Comparison of ENCODE assay signal across 21 cellular contexts in the genomic region with DNA sequence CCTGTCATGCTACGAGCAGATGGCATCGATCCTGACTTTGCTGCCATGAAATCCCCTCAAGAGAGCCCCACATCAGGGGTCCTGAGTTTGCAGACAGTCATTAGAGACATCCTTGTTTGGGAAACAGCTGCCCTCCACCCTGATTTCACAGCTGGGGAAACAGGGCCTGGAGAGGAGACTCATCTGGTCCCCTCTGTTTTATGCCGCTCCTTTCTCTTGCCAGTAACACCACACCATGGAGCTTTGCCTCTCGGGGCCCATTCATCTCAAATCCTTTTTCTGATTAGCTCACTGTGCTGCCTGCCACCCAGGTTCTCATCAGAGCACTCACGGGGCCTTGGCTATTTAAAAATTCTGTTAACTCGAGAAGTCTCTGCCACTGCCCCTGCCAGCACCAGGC. TPM values are rescaled to one million over a fixed set of nuclear protein-coding genes. Genes with fewer than 3 reads are reported as not detected.
DNase-seq lines count a peak whose midpoint lies in the region; FAIRE-seq and TF ChIP-seq lines count a peak whose summit lies in the region.
"Had no signal": no experiment of that assay in that cellular context is flagged by ENCODE, and none has a peak within 500 bp of the region (broad histone marks: within the 10 kb centered on the region; RNA-seq: fewer than 3 reads in every experiment).

No MANE protein-coding gene starts in this region.

- no peak overlapping the region for H3K27ac ChIP-seq in astrocyte (ENCODE audit: low read depth, low read length)
- H3K27ac ChIP-seq: 22Rv1, GM23248, RWPE1 had no signal

- in situ Hi-C loops in GM13977 (cut with MboI; ENCODE audit: low pct_unique_long_range_greater_than_20kb, low sequenced_read_pairs, unreplicated experiment) = no loop called here

- H3K4me2 ChIP-seq in astrocyte (ENCODE audit: low read length) = no peak overlapping the region

- no peaks in the 10 kb centered on the region for H3K9me3 ChIP-seq in astrocyte (ENCODE audit: insufficient read depth, low read depth, low read length)

- H3K4me3 ChIP-seq in astrocyte (ENCODE audit: insufficient read depth, low read depth, low read length) = no peak overlapping the region
- H3K4me3 ChIP-seq: GM23248 had no signal

- no peaks in the 10 kb centered on the region for H4K20me1 ChIP-seq in astrocyte (ENCODE audit: insufficient read depth, low read length)

- no peaks in the 10 kb centered on the region for H3K36me3 Mint-ChIP-seq in astrocyte (ENCODE audit: low read depth, unreplicated experiment)
- H3K36me3 Mint-ChIP-seq: CD14-positive monocyte, T-cell had no signal

- H3K27me3 ChIP-seq in astrocyte (ENCODE audit: insufficient read depth, low read length) = peaks cover 6% of the 10 kb centered on the region

- peak overlapping the region; percentile 18 for H2AFZ ChIP-seq in astrocyte (ENCODE audit: low read depth, low read length)
- H2AFZ ChIP-seq: GM23248 had no signal

- no peak for TF ChIP-seq CTCF in astrocyte (IDR thresholded peaks at IDR 0.05; ENCODE audit: insufficient read depth, low read depth, low read length)
- no peak for TF ChIP-seq CTCF in GM13977 (IDR thresholded peaks at IDR 0.05; ENCODE audit: extremely low read depth, insufficient read depth, missing control alignments)

- no peaks in the 10 kb centered on the region for H3K79me2 ChIP-seq in astrocyte (ENCODE audit: insufficient read depth, low read length)

- peak; percentile 28 for DNase-seq in NCI-H1105 treated with DMSO at 0.1 percent for 48 hours (lab: John Stamatoyannopoulos, UW)
- DNase-seq in NCI-H1105 (lab: John Stamatoyannopoulos, UW) = no peak
- peak; percentile 57 to 75 for DNase-seq in NCI-H524 (lab: John Stamatoyannopoulos, UW)
- no peak for DNase-seq in astrocyte (ENCODE audit: low read depth)
- DNase-seq in retina = peak; percentile 57
- no peak for DNase-seq in activated naive CD4-positive, alpha-beta T cell treated with Interleukin-2 at 50 U/mL for 16 hours
- no peak for DNase-seq in HUDEP-2 (lab: John Stamatoyannopoulos, UW; ENCODE audit: unreplicated experiment in 76 of 76)
- DNase-seq in GM13977 (ENCODE audit: low spot score) = no peak
- DNase-seq: GM23248, KBM-7, NCI-H1436, NCI-H2029 treated with DMSO at 0.1 percent for 48 hours, NCI-H526 treated with DMSO at 0.1 percent for 48 hours, PC-3, SIG-M5, T-cell had no signal

- no peaks in the 10 kb centered on the region for H3K4me1 Mint-ChIP-seq in astrocyte (ENCODE audit: low read depth, unreplicated experiment)
- H3K4me1 Mint-ChIP-seq: T-cell had no signal

- H3K27me3 Mint-ChIP-seq in astrocyte (ENCODE audit: low read depth, unreplicated experiment) = peaks cover 19% of the 10 kb centered on the region

- no peaks in the 10 kb centered on the region for H3K36me3 ChIP-seq in astrocyte (ENCODE audit: insufficient read depth, low read length)

- no peaks in the 10 kb centered on the region for H3K9me3 Mint-ChIP-seq in astrocyte (ENCODE audit: unreplicated experiment)
- H3K9me3 Mint-ChIP-seq: CD14-positive monocyte, T-cell had no signal

- no peak overlapping the region for H3K27ac Mint-ChIP-seq in astrocyte (ENCODE audit: unreplicated experiment)
- H3K27ac Mint-ChIP-seq: CD14-positive monocyte, T-cell had no signal

- H3K9ac ChIP-seq in astrocyte (ENCODE audit: low read length) = no peak overlapping the region
- H3K9ac ChIP-seq: GM23248 had no signal

- FAIRE-seq in astrocyte (lab: Jason Lieb, UNC) = no peak
- FAIRE-seq: G401.6, HepG2 had no signal

- H3K4me3 Mint-ChIP-seq in astrocyte (ENCODE audit: unreplicated experiment) = no peak overlapping the region
- H3K4me3 Mint-ChIP-seq: CD14-positive monocyte, T-cell had no signal

- no peaks in the 10 kb centered on the region for H3K4me1 ChIP-seq in astrocyte (ENCODE audit: insufficient read depth, low read length)

RNA-seq across cellular contexts. Expression of gene C5orf58, which starts 36.9 kb away (rescaled TPM):
- not detected in 2 replicates for total RNA-seq in astrocyte
- total RNA-seq: GM23248, HepG2, PC-3, T-cell had no signal

Comparison
In these comparisons a context has a peak if more than half of its experiments do, and no peak if none do; other contexts are left out.
1. DNase-seq: peak in NCI-H1105 treated with DMSO at 0.1 percent for 48 hours (single experiment), NCI-H524 (2 of 2) and retina (single experiment); none in NCI-H1105 (single experiment), astrocyte (single experiment), activated naive CD4-positive, alpha-beta T cell treated with Interleukin-2 at 50 U/mL for 16 hours (single experiment), HUDEP-2 (0 of 76) and GM13977 (single experiment).